In the genomic region with DNA sequence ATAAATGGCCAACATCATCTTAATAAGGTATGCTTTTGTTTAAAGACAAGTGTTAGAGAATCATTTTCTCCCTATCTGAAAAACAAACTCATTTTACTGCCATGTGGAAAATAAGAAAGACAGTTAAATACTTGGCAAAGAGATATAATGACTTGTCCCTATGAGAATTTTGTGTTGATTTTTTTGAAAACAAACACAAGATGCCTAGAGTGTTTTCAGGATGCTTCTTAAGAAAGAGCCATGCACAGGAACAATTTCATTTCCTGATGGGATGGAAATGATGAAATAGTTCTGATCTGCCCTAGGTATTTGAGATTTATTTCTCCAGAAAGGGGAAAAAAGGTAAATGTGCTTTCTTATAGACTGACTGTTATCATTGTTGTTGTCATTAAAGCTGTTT, we compare ENCODE assay signal across 2 cellular contexts.
TF ChIP-seq lines count a peak whose summit lies in the region.

No MANE protein-coding gene starts in this region.

TF ChIP-seq in SK-N-SH, 30 proteins besides CTCF, POLR2A, EP300 and RAD21 (continued from another document):
- TF ChIP-seq, protein P1, sequence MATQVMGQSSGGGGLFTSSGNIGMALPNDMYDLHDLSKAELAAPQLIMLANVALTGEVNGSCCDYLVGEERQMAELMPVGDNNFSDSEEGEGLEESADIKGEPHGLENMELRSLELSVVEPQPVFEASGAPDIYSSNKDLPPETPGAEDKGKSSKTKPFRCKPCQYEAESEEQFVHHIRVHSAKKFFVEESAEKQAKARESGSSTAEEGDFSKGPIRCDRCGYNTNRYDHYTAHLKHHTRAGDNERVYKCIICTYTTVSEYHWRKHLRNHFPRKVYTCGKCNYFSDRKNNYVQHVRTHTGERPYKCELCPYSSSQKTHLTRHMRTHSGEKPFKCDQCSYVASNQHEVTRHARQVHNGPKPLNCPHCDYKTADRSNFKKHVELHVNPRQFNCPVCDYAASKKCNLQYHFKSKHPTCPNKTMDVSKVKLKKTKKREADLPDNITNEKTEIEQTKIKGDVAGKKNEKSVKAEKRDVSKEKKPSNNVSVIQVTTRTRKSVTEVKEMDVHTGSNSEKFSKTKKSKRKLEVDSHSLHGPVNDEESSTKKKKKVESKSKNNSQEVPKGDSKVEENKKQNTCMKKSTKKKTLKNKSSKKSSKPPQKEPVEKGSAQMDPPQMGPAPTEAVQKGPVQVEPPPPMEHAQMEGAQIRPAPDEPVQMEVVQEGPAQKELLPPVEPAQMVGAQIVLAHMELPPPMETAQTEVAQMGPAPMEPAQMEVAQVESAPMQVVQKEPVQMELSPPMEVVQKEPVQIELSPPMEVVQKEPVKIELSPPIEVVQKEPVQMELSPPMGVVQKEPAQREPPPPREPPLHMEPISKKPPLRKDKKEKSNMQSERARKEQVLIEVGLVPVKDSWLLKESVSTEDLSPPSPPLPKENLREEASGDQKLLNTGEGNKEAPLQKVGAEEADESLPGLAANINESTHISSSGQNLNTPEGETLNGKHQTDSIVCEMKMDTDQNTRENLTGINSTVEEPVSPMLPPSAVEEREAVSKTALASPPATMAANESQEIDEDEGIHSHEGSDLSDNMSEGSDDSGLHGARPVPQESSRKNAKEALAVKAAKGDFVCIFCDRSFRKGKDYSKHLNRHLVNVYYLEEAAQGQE (IDR thresholded peaks at IDR 0.05; ENCODE audit: low read depth, low read length) = no peak
- TF ChIP-seq FOXJ3 (CRISPR knock-in tag; IDR thresholded peaks at IDR 0.05) (no peak), TAF1 (IDR thresholded peaks at IDR 0.05; ENCODE audit: borderline replicate concordance, low read depth, low read length) (no peak), PBX3 (IDR thresholded peaks at IDR 0.05) (no peak), NFIC (IDR thresholded peaks at IDR 0.05; ENCODE audit: borderline replicate concordance) (no peak), TCF12 (IDR thresholded peaks at IDR 0.05) (no peak), MXI1 (IDR thresholded peaks at IDR 0.05; ENCODE audit: low read depth, low read length) (no peak), IRF3 (IDR thresholded peaks at IDR 0.05; ENCODE audit: low read depth, low read length) (no peak), ELF1 (IDR thresholded peaks at IDR 0.05) (no peak), NRF1 (IDR thresholded peaks at IDR 0.05; ENCODE audit: low read depth, low read length) (no peak), SMC3 (IDR thresholded peaks at IDR 0.05; ENCODE audit: low read depth, low read length) (no peak), MEF2A (IDR thresholded peaks at IDR 0.05; ENCODE audit: borderline replicate concordance, low read depth) (no peak), EZH2phosphoT487 (IDR thresholded peaks at IDR 0.05; ENCODE audit: borderline replicate concordance, low read depth) (no peak), YY1 (IDR thresholded peaks at IDR 0.05; ENCODE audit: low read depth) (no peak), RFX5 (IDR thresholded peaks at IDR 0.05; ENCODE audit: low read length) (no peak), JUND (IDR thresholded peaks at IDR 0.05) (no peak)
- TF ChIP-seq, protein P2, sequence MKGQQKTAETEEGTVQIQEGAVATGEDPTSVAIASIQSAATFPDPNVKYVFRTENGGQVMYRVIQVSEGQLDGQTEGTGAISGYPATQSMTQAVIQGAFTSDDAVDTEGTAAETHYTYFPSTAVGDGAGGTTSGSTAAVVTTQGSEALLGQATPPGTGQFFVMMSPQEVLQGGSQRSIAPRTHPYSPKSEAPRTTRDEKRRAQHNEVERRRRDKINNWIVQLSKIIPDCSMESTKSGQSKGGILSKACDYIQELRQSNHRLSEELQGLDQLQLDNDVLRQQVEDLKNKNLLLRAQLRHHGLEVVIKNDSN (IDR thresholded peaks at IDR 0.05; ENCODE audit: borderline replicate concordance, low read depth) = no peak
TF ChIP-seq in SK-N-SH: peak in this region for 0.

TF ChIP-seq in SK-N-SH treated with all-trans-retinoic acid at 6 μM for 48 hours, 23 proteins besides CTCF, POLR2A, EP300 and RAD21 (continued from another document):
- TF ChIP-seq TSHZ2 (CRISPR knock-in tag; IDR thresholded peaks at IDR 0.05) (no peak), ZNF8 (CRISPR knock-in tag; IDR thresholded peaks at IDR 0.05) (no peak), ZFP3 (CRISPR knock-in tag; IDR thresholded peaks at IDR 0.05) (no peak), BACH2 (CRISPR knock-in tag; IDR thresholded peaks at IDR 0.05; ENCODE audit: borderline replicate concordance) (no peak), CSDC2 (CRISPR knock-in tag; IDR thresholded peaks at IDR 0.05) (no peak), ZFP30 (CRISPR knock-in tag; IDR thresholded peaks at IDR 0.05) (no peak), ZC3H10 (CRISPR knock-in tag; IDR thresholded peaks at IDR 0.05) (no peak), ZNF565 (CRISPR knock-in tag; conservative IDR thresholded peaks at IDR 0.05; ENCODE audit: low read depth) (no peak)
- TF ChIP-seq, protein P3, sequence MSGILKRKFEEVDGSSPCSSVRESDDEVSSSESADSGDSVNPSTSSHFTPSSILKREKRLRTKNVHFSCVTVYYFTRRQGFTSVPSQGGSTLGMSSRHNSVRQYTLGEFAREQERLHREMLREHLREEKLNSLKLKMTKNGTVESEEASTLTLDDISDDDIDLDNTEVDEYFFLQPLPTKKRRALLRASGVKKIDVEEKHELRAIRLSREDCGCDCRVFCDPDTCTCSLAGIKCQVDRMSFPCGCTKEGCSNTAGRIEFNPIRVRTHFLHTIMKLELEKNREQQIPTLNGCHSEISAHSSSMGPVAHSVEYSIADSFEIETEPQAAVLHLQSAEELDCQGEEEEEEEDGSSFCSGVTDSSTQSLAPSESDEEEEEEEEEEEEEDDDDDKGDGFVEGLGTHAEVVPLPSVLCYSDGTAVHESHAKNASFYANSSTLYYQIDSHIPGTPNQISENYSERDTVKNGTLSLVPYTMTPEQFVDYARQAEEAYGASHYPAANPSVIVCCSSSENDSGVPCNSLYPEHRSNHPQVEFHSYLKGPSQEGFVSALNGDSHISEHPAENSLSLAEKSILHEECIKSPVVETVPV (CRISPR knock-in tag; IDR thresholded peaks at IDR 0.05) = no peak
- TF ChIP-seq, protein P4, sequence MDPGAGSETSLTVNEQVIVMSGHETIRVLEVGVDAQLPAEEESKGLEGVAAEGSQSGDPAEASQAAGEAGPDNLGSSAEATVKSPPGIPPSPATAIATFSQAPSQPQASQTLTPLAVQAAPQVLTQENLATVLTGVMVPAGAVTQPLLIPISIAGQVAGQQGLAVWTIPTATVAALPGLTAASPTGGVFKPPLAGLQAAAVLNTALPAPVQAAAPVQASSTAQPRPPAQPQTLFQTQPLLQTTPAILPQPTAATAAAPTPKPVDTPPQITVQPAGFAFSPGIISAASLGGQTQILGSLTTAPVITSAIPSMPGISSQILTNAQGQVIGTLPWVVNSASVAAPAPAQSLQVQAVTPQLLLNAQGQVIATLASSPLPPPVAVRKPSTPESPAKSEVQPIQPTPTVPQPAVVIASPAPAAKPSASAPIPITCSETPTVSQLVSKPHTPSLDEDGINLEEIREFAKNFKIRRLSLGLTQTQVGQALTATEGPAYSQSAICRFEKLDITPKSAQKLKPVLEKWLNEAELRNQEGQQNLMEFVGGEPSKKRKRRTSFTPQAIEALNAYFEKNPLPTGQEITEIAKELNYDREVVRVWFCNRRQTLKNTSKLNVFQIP (CRISPR knock-in tag; IDR thresholded peaks at IDR 0.05; ENCODE audit: borderline replicate concordance, low read depth) = no peak
TF ChIP-seq in SK-N-SH treated with all-trans-retinoic acid at 6 μM for 48 hours: peak in this region for 0.
